ENCODE assay signal across 1 cellular context in genomic region chr20:53622247-53623114, GRCh38.
A peak's percentile ranks its signal among the peaks of the same experiment; 100 is the strongest.
TF ChIP-seq lines count a peak whose summit lies in the region.

No MANE protein-coding gene starts in this region.

TF ChIP-seq in HepG2, 621 proteins besides CTCF, POLR2A, EP300 and RAD21 (continued from another document and continues in another):
- TF ChIP-seq STAG1 (CRISPR knock-in tag; IDR thresholded peaks at IDR 0.05), result peak; percentile 24
- TF ChIP-seq JUN (CRISPR knock-in tag; IDR thresholded peaks at IDR 0.05), result peak; percentile 29; the same call in 1 of the 2 replicates
- TF ChIP-seq GABPA (IDR thresholded peaks at IDR 0.05; ENCODE audit: low read depth, low read length), result no peak
- TF ChIP-seq GABPA (CRISPR knock-in tag; IDR thresholded peaks at IDR 0.05; ENCODE audit: low read depth), result no peak; the same call in 1 of the 2 replicates
- 0 out of 2 replicates have a peak, but pooled peaks have one; percentile 54 for TF ChIP-seq MLLT10 (CRISPR knock-in tag; IDR thresholded peaks at IDR 0.05)
- no peak for TF ChIP-seq MTF2 (CRISPR knock-in tag; IDR thresholded peaks at IDR 0.05; ENCODE audit: borderline replicate concordance)
- no peak for TF ChIP-seq ZNF484 (CRISPR knock-in tag; IDR thresholded peaks at IDR 0.05; ENCODE audit: borderline replicate concordance, low read depth)
- TF ChIP-seq THAP9 (CRISPR knock-in tag; IDR thresholded peaks at IDR 0.05; ENCODE audit: borderline replicate concordance), result no peak
- peak; percentile 95 for TF ChIP-seq HNF4G (IDR thresholded peaks at IDR 0.05; ENCODE audit: borderline replicate concordance, low read depth, low read length)
- peak; percentile 80; the same call in 1 of the 2 replicates for TF ChIP-seq HNF4G (CRISPR knock-in tag; IDR thresholded peaks at IDR 0.05; ENCODE audit: borderline replicate concordance, low read depth)
- TF ChIP-seq NR2F6 (IDR thresholded peaks at IDR 0.05), result peak; percentile 92
- TF ChIP-seq NR2F6 (CRISPR knock-in tag; IDR thresholded peaks at IDR 0.05), result peak; percentile 97
- peak; percentile 74; the same call in 1 of the 2 replicates for TF ChIP-seq ZNF609 (CRISPR knock-in tag; IDR thresholded peaks at IDR 0.05; ENCODE audit: borderline replicate concordance)
- no peak for TF ChIP-seq ZNF644 (CRISPR knock-in tag; IDR thresholded peaks at IDR 0.05; ENCODE audit: low read depth)
- no peak for TF ChIP-seq TCF12 (IDR thresholded peaks at IDR 0.05)
- TF ChIP-seq TCF12 (CRISPR knock-in tag; IDR thresholded peaks at IDR 0.05), result 0 out of 2 replicates have a peak, but pooled peaks have one; percentile 25
- no peak for TF ChIP-seq KDM2A (CRISPR knock-in tag; IDR thresholded peaks at IDR 0.05; ENCODE audit: borderline replicate concordance, low read depth)
- 0 out of 2 replicates have a peak, but pooled peaks have one; percentile 22 for TF ChIP-seq ZNF34 (CRISPR knock-in tag; IDR thresholded peaks at IDR 0.05; ENCODE audit: borderline replicate concordance)
- TF ChIP-seq TARDBP (CRISPR knock-in tag; IDR thresholded peaks at IDR 0.05), result peak; percentile 65; the same call in 1 of the 2 replicates
- TF ChIP-seq ZFP36L2 (CRISPR knock-in tag; IDR thresholded peaks at IDR 0.05), result no peak
- peak; percentile 82 for TF ChIP-seq MED1 (CRISPR knock-in tag; IDR thresholded peaks at IDR 0.05)
- peak; percentile 73 for TF ChIP-seq FOXP4 (CRISPR knock-in tag; IDR thresholded peaks at IDR 0.05)
- peak; percentile 80 to 84 for TF ChIP-seq NR2F1 (CRISPR knock-in tag; IDR thresholded peaks at IDR 0.05)
- TF ChIP-seq ZC3H4 (CRISPR knock-in tag; IDR thresholded peaks at IDR 0.05; ENCODE audit: borderline replicate concordance), result peak; percentile 79; the same call in 1 of the 2 replicates
- TF ChIP-seq DRAP1 (CRISPR knock-in tag; IDR thresholded peaks at IDR 0.05), result 0 out of 2 replicates have a peak, but pooled peaks have one; percentile 1
- TF ChIP-seq ZNF275 (CRISPR knock-in tag; IDR thresholded peaks at IDR 0.05; ENCODE audit: borderline replicate concordance), result peak; percentile 28; the same call in 1 of the 2 replicates
- peak; percentile 9; the same call in 1 of the 2 replicates for TF ChIP-seq HMG20A (CRISPR knock-in tag; IDR thresholded peaks at IDR 0.05; ENCODE audit: borderline replicate concordance)
- peak; percentile 70; the same call in 1 of the 2 replicates for TF ChIP-seq PPARG (CRISPR knock-in tag; conservative IDR thresholded peaks at IDR 0.05)
- TF ChIP-seq ZNF230 (CRISPR knock-in tag; IDR thresholded peaks at IDR 0.05), result peak; percentile 53; the same call in 1 of the 2 replicates
- TF ChIP-seq ZMYM2 (CRISPR knock-in tag; IDR thresholded peaks at IDR 0.05), result peak; percentile 98
- peak; percentile 35; the same call in 1 of the 2 replicates for TF ChIP-seq ZNF740 (CRISPR knock-in tag; IDR thresholded peaks at IDR 0.05)
- 0 out of 2 replicates have a peak, but pooled peaks have one; percentile 45 for TF ChIP-seq ATF1 (CRISPR knock-in tag; IDR thresholded peaks at IDR 0.05)
- 0 out of 2 replicates have a peak, but pooled peaks have one; percentile 42 for TF ChIP-seq ELF3 (CRISPR knock-in tag; IDR thresholded peaks at IDR 0.05)
- 0 out of 2 replicates have a peak, but pooled peaks have one; percentile 35 for TF ChIP-seq HOXA5 (CRISPR knock-in tag; IDR thresholded peaks at IDR 0.05)
- no peak for TF ChIP-seq EEA1 (CRISPR knock-in tag; IDR thresholded peaks at IDR 0.05; ENCODE audit: borderline replicate concordance)
- TF ChIP-seq ZBED4 (CRISPR knock-in tag; IDR thresholded peaks at IDR 0.05; ENCODE audit: borderline replicate concordance), result no peak
- TF ChIP-seq ZNF18 (CRISPR knock-in tag; IDR thresholded peaks at IDR 0.05; ENCODE audit: insufficient replicate concordance), result peak; percentile 66
- TF ChIP-seq ZFP36L1 (CRISPR knock-in tag; IDR thresholded peaks at IDR 0.05), result no peak
- 0 out of 2 replicates have a peak, but pooled peaks have one; percentile 42 for TF ChIP-seq ZSCAN12 (CRISPR knock-in tag; IDR thresholded peaks at IDR 0.05)
- TF ChIP-seq TBX2 (CRISPR knock-in tag; IDR thresholded peaks at IDR 0.05; ENCODE audit: borderline replicate concordance), result peak; percentile 26; the same call in 1 of the 2 replicates
- TF ChIP-seq ZNF777 (CRISPR knock-in tag; IDR thresholded peaks at IDR 0.05), result 0 out of 2 replicates have a peak, but pooled peaks have one; percentile 39
- no peak; the same call in 1 of the 2 replicates for TF ChIP-seq ZNF557 (CRISPR knock-in tag; IDR thresholded peaks at IDR 0.05)
- no peak for TF ChIP-seq ZNF816 (CRISPR knock-in tag; IDR thresholded peaks at IDR 0.05; ENCODE audit: borderline replicate concordance)
- TF ChIP-seq CREB1 (IDR thresholded peaks at IDR 0.05), result no peak
- peak; percentile 54; the same call in 1 of the 2 replicates for TF ChIP-seq CREB1 (CRISPR knock-in tag; IDR thresholded peaks at IDR 0.05)
- no peak for TF ChIP-seq CREBL2 (CRISPR knock-in tag; IDR thresholded peaks at IDR 0.05; ENCODE audit: borderline replicate concordance)
- TF ChIP-seq ZMYM3 (CRISPR knock-in tag; IDR thresholded peaks at IDR 0.05), result peak; percentile 100
- TF ChIP-seq MAZ (IDR thresholded peaks at IDR 0.05; ENCODE audit: borderline replicate concordance, low read depth, low read length), result no peak
- TF ChIP-seq MAZ (CRISPR knock-in tag; IDR thresholded peaks at IDR 0.05; ENCODE audit: low read depth), result peak; percentile 55; the same call in 1 of the 2 replicates
- no peak for TF ChIP-seq ZNF121 (CRISPR knock-in tag; IDR thresholded peaks at IDR 0.05)
